ENCODE assay signal across 11 cellular contexts in genomic region chr12:46160081-46160980, GRCh38.
DNase-seq lines count a peak whose midpoint lies in the region; ATAC-seq and TF ChIP-seq lines count a peak whose summit lies in the region.
"Had no signal": no experiment of that assay in that cellular context is flagged by ENCODE, and none has a peak within 500 bp of the region (broad histone marks: within the 10 kb centered on the region; RNA-seq: fewer than 3 reads in every experiment).

No MANE protein-coding gene starts in this region.

- H3K36me3 ChIP-seq in adipocyte (ENCODE audit: control insufficient read depth, insufficient read depth, low read length, severe bottlenecking) (no peaks in the 10 kb centered on the region), upper lobe of right lung (no peaks in the 10 kb centered on the region)

- H3K27ac ChIP-seq in upper lobe of right lung: no peak overlapping the region

- H3K4me3 ChIP-seq in adipocyte (ENCODE audit: low read length) (no peak overlapping the region), upper lobe of right lung (no peak overlapping the region)

- H3K9me3 ChIP-seq in adipocyte (ENCODE audit: control insufficient read depth, low read length) (no peaks in the 10 kb centered on the region), upper lobe of right lung (no peaks in the 10 kb centered on the region)

- TF ChIP-seq CTCF in upper lobe of right lung (IDR thresholded peaks at IDR 0.05): no peak

- H3K27me3 ChIP-seq in adipocyte (replicated peaks; ENCODE audit: control insufficient read depth, insufficient read depth, low read length): no peaks in the 10 kb centered on the region
- H3K27me3 ChIP-seq in upper lobe of right lung: no peaks in the 10 kb centered on the region

- no peak overlapping the region for H3K9ac ChIP-seq in adipocyte (ENCODE audit: low read length)

- DNase-seq in NCI-H510A treated with DMSO at 0.1 percent for 48 hours (lab: John Stamatoyannopoulos, UW): peak; percentile 17
- no peak for DNase-seq in NCI-H510A (lab: John Stamatoyannopoulos, UW)
- peak; percentile 92 for DNase-seq in adipocyte (ENCODE audit: low read depth)
- peak; percentile 94 for DNase-seq in kidney glomerular epithelial cell (lab: John Stamatoyannopoulos, UW)
- DNase-seq in upper lobe of right lung: no peak
- no peak for DNase-seq in putamen (ENCODE audit: low spot score)
- no peak for DNase-seq in germinal center (ENCODE audit: low spot score)
- DNase-seq: SHP77; stimulated activated CD4-positive, alpha-beta T cell treated with anti-CD3 and anti-CD28 coated beads, Interleukin-4, amount 100 ng/mL, for 4 hours had no signal

- intact Hi-C loops in upper lobe of right lung (cut with DNase I): no loop called here

- ATAC-seq in upper lobe of right lung (peak; percentile 79), GM18520 (IDR thresholded peaks at IDR 0.05; ENCODE audit: unreplicated experiment) (no peak)
- ATAC-seq: HCT116 had no signal

- H3K4me1 ChIP-seq in adipocyte (ENCODE audit: control insufficient read depth, insufficient read depth, low read length) (peaks cover 29% of the 10 kb centered on the region), upper lobe of right lung (no peaks in the 10 kb centered on the region)

Comparison
In these comparisons a context has a peak if more than half of its experiments do, and no peak if none do; other contexts are left out.
1. DNase-seq: peak in NCI-H510A treated with DMSO at 0.1 percent for 48 hours (single experiment), adipocyte (single experiment) and kidney glomerular epithelial cell (single experiment); none in NCI-H510A (single experiment), upper lobe of right lung (single experiment), putamen (single experiment) and germinal center (single experiment).